ENCODE assay signal across 2 cellular contexts in genomic region chr7:83457022-83457892, GRCh38.
TF ChIP-seq lines count a peak whose summit lies in the region.

No MANE protein-coding gene starts in this region.

TF ChIP-seq in GM12878, 131 proteins besides CTCF, POLR2A, EP300 and RAD21:
- no peak for TF ChIP-seq BACH1 (IDR thresholded peaks at IDR 0.05; ENCODE audit: borderline replicate concordance)
- 0 out of 2 replicates have a peak, but pooled peaks have one; percentile 18 for TF ChIP-seq JUNB (IDR thresholded peaks at IDR 0.05)
- no peak for TF ChIP-seq YY1 (IDR thresholded peaks at IDR 0.05; ENCODE audit: low read depth, low read length)
- 0 out of 2 replicates have a peak, but pooled peaks have one; percentile 17 for TF ChIP-seq ATF2 (IDR thresholded peaks at IDR 0.05; ENCODE audit: low read length)
- no peak for TF ChIP-seq YBX1 (IDR thresholded peaks at IDR 0.05)
- no peak for TF ChIP-seq ZNF687 (IDR thresholded peaks at IDR 0.05)
- TF ChIP-seq SKIL (IDR thresholded peaks at IDR 0.05; ENCODE audit: low read depth, poor library complexity, severe bottlenecking), result no peak
- no peak for TF ChIP-seq E2F8 (IDR thresholded peaks at IDR 0.05; ENCODE audit: low read depth, partially characterized antibody)
- TF ChIP-seq MEF2A (IDR thresholded peaks at IDR 0.05; ENCODE audit: insufficient read depth, low read depth, low read length), result peak; percentile 82; the same call in 1 of the 2 replicates
- TF ChIP-seq MEF2B (IDR thresholded peaks at IDR 0.05; ENCODE audit: partially characterized antibody, poor library complexity, severe bottlenecking), result peak; percentile 31

TF ChIP-seq in HepG2, 621 proteins besides CTCF, POLR2A, EP300 and RAD21:
- TF ChIP-seq NR2C2 (CRISPR knock-in tag; IDR thresholded peaks at IDR 0.05; ENCODE audit: borderline replicate concordance) (no peak), MIER2 (CRISPR knock-in tag; IDR thresholded peaks at IDR 0.05) (no peak), ZNF790 (CRISPR knock-in tag; IDR thresholded peaks at IDR 0.05; ENCODE audit: borderline replicate concordance) (no peak), ZNF143 (CRISPR knock-in tag; IDR thresholded peaks at IDR 0.05) (no peak), RCOR2 (CRISPR knock-in tag; IDR thresholded peaks at IDR 0.05) (no peak), HCFC1 (IDR thresholded peaks at IDR 0.05; ENCODE audit: low read depth, low read length) (no peak), ZNF737 (CRISPR knock-in tag; IDR thresholded peaks at IDR 0.05; ENCODE audit: borderline replicate concordance) (no peak), NR2F2 (IDR thresholded peaks at IDR 0.05; ENCODE audit: borderline replicate concordance, low read depth) (no peak), BRCA1 (CRISPR knock-in tag; IDR thresholded peaks at IDR 0.05) (no peak), SALL2 (CRISPR knock-in tag; IDR thresholded peaks at IDR 0.05) (no peak), PATZ1 (CRISPR knock-in tag; IDR thresholded peaks at IDR 0.05) (no peak), SYNCRIP (IDR thresholded peaks at IDR 0.05; ENCODE audit: insufficient read depth, low read depth, low read length) (no peak), REL (CRISPR knock-in tag; conservative IDR thresholded peaks at IDR 0.05) (no peak)
TF ChIP-seq in HepG2: peak in this region for 0.
